8 cellular contexts compared by ENCODE assay signal in the genomic region with DNA sequence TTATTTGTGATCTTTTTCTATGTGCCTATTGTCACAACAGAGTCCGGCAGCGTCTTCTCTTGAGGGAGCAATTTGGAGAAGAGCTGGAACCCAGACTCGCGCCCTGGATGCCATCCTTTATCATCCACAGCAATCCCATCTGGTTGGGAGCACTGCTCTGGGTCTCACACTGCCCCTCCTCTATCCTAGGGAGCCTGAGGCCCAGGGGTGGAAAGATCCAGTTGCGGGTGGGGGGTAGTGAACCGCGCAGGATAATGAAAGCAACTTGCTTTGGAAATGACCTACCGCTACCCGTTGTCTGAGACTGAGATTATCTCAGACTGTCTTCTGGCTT. TPM values are rescaled to one million over a fixed set of nuclear protein-coding genes. Genes with fewer than 3 reads are reported as not detected.
DNase-seq lines count a peak whose midpoint lies in the region; ATAC-seq and TF ChIP-seq lines count a peak whose summit lies in the region.

No MANE protein-coding gene starts in this region.

- peak overlapping the region; percentile 88 to 100 (median 99) for H3K27ac Mint-ChIP-seq in naive thymus-derived CD4-positive, alpha-beta T cell

- DNase-seq in BJ (ENCODE audit: low read depth): no peak
- DNase-seq in LNCaP clone FGC (ENCODE audit: low read depth): no peak
- DNase-seq in colonic mucosa: no peak
- peak in 1 of 9 donors; percentile 46 for DNase-seq in naive thymus-derived CD4-positive, alpha-beta T cell
- no peak for DNase-seq in sciatic nerve (ENCODE audit: low spot score)
- no peak for DNase-seq in NOMO-1 treated with dmso at 0.1 percent for 144 hours (lab: John Stamatoyannopoulos, UW; ENCODE audit: unreplicated experiment)

- peak overlapping the region; percentile 100 for H3K27ac ChIP-seq in colonic mucosa
- H3K27ac ChIP-seq in naive thymus-derived CD4-positive, alpha-beta T cell (ENCODE audit: low read depth, low read length): peak overlapping the region; percentile 100

- peaks cover 15% of the 10 kb centered on the region for H3K36me3 ChIP-seq in BJ (ENCODE audit: control insufficient read depth, insufficient read depth, low read length)
- H3K36me3 ChIP-seq in colonic mucosa: no peaks in the 10 kb centered on the region
- peaks cover 0 to 29% (median 0%) of the 10 kb centered on the region in 3 experiments for H3K36me3 ChIP-seq in naive thymus-derived CD4-positive, alpha-beta T cell (ENCODE audit: control insufficient read depth in 2 of 3, insufficient read depth in 3 of 3, low read length in 3 of 3)

- H3K4me1 ChIP-seq in colonic mucosa: peaks cover 17% of the 10 kb centered on the region
- H3K4me1 ChIP-seq in naive thymus-derived CD4-positive, alpha-beta T cell (ENCODE audit: control insufficient read depth in 2 of 2, insufficient read depth in 2 of 2, low read length in 2 of 2): peaks cover 30 to 32% of the 10 kb centered on the region in 2 donors

- H3K27me3 ChIP-seq in BJ (ENCODE audit: control insufficient read depth, insufficient read depth, low read length): no peaks in the 10 kb centered on the region
- no peaks in the 10 kb centered on the region for H3K27me3 ChIP-seq in colonic mucosa
- no peaks in the 10 kb centered on the region for H3K27me3 ChIP-seq in naive thymus-derived CD4-positive, alpha-beta T cell (ENCODE audit: control insufficient read depth in 2 of 2, insufficient read depth in 2 of 2, low read length in 2 of 2)

- no peaks in the 10 kb centered on the region for H3K9me3 ChIP-seq in colonic mucosa
- H3K9me3 ChIP-seq in naive thymus-derived CD4-positive, alpha-beta T cell (ENCODE audit: control insufficient read depth in 2 of 3, low read length in 3 of 3): no peaks in the 10 kb centered on the region

- peaks cover 0 to 17% (median 6%) of the 10 kb centered on the region in 5 donors for H3K36me3 Mint-ChIP-seq in naive thymus-derived CD4-positive, alpha-beta T cell

- CTCF ChIA-PET in BJ (lab: Yijun Ruan, JAX): interaction anchor here (1.3 to 2.3 kb wide), 2 partner anchors 8 to 124 kb away, joined by 4 to 11 read pairs; no protein-coding TSS in a partner anchor
- CTCF ChIA-PET in naive thymus-derived CD4-positive, alpha-beta T cell (lab: Charles Lee): interaction anchor here (1.2 to 3.9 kb wide), 3 partner anchors 15 to 73 kb away, joined by 4 to 30 read pairs (median 6); partner anchors contain the start of genes CCDC142 and TTC31

- no peak for ATAC-seq in naive thymus-derived CD4-positive, alpha-beta T cell
- ATAC-seq in sciatic nerve (no peak), HG02938 (IDR thresholded peaks at IDR 0.05; ENCODE audit: unreplicated experiment) (no peak), HG03457 (IDR thresholded peaks at IDR 0.05; ENCODE audit: unreplicated experiment) (no peak)

- peaks cover 0 to 2% (median 0%) of the 10 kb centered on the region in 5 donors for H3K27me3 Mint-ChIP-seq in naive thymus-derived CD4-positive, alpha-beta T cell

- peak overlapping the region; percentile 87 to 99 (median 96) for H3K4me3 Mint-ChIP-seq in naive thymus-derived CD4-positive, alpha-beta T cell

- intact Hi-C loops in colonic mucosa (cut with DNase I): no loop called here
- intact Hi-C loops in naive thymus-derived CD4-positive, alpha-beta T cell (cut with micrococcal nuclease): loop anchor here (1.0 to 10.0 kb wide), 16 partner anchors 13 to 1387 kb away; partner anchors contain the start of genes AUP1 (in 2 of the 2), C2orf81 (in 2 of the 2), HTRA2 (in 2 of the 2) and MRPL53 (in 2 of the 2)
- intact Hi-C loops in sciatic nerve (cut with DNase I): no loop called here

- POLR2A ChIA-PET in BJ (lab: Charles Lee): interaction anchor here (0.6 kb wide), 1 partner anchor 19 kb away, joined by 5 read pairs; no protein-coding TSS in a partner anchor
- POLR2A ChIA-PET in naive thymus-derived CD4-positive, alpha-beta T cell (lab: Charles Lee): interaction anchor here (0.6 to 10.8 kb wide), 15 partner anchors 8 to 722 kb away, joined by 3 to 197 read pairs (median 6); partner anchors contain the start of genes AUP1, C2orf81, CCDC142 and DQX1

- peak overlapping the region; percentile 61 to 94 for H3K9ac ChIP-seq in colonic mucosa (ENCODE audit: low read depth in 2 of 2, low read length in 2 of 2)

- peaks cover 0 to 8% (median 0%) of the 10 kb centered on the region in 11 donors for H3K9me3 Mint-ChIP-seq in naive thymus-derived CD4-positive, alpha-beta T cell

- no peak for TF ChIP-seq CTCF in BJ (IDR thresholded peaks at IDR 0.05; ENCODE audit: insufficient read depth, low read depth, low read length)
- no peak for TF ChIP-seq CTCF in LNCaP clone FGC (IDR thresholded peaks at IDR 0.05; ENCODE audit: control insufficient read depth, extremely low read depth, insufficient read depth)
- no peak for TF ChIP-seq CTCF in colonic mucosa (IDR thresholded peaks at IDR 0.05)

- H3K4me1 Mint-ChIP-seq in naive thymus-derived CD4-positive, alpha-beta T cell: peaks cover 38 to 68% (median 61%) of the 10 kb centered on the region in 7 donors

- H3K4me3 ChIP-seq in BJ (ENCODE audit: low read depth, low read length): peak overlapping the region; percentile 86
- peak overlapping the region; percentile 88 for H3K4me3 ChIP-seq in LNCaP clone FGC (ENCODE audit: low read depth, low read length)
- H3K4me3 ChIP-seq in colonic mucosa: peak overlapping the region; percentile 68
- H3K4me3 ChIP-seq in naive thymus-derived CD4-positive, alpha-beta T cell (ENCODE audit: low read length): peak overlapping the region; percentile 70

RNA-seq across cellular contexts. Expression of gene WBP1, which starts 0.7 kb away (rescaled TPM):
- polyA plus RNA-seq in BJ (2011; rRNA removed): 55.7 and 92.0 TPM in 2 replicates
- polyA minus RNA-seq in BJ (2011; rRNA and poly(A)+ RNA removed): 14.9 and 29.2 TPM in 2 replicates
- 10 to 100 TPM; 47.6 to 48.3 TPM for total RNA-seq in colonic mucosa
- total RNA-seq in naive thymus-derived CD4-positive, alpha-beta T cell: 100 to 1,000 TPM in 2 of 5 experiments, 10 to 100 TPM in 3; 53.6 to 127 (median 85.4) TPM
- polyA plus RNA-seq in naive thymus-derived CD4-positive, alpha-beta T cell: 10 to 100 TPM; 33.3 to 45.4 TPM
- total RNA-seq in sciatic nerve: 68.6 TPM

RNA-seq across cellular contexts. Expression of gene INO80B, which starts 4.0 kb away (rescaled TPM):
- 5.6 and 6.4 TPM in 2 replicates for polyA plus RNA-seq in BJ (2011; rRNA removed)
- polyA minus RNA-seq in BJ (2011; rRNA and poly(A)+ RNA removed): 2.2 and 3.3 TPM in 2 replicates
- total RNA-seq in colonic mucosa (10 to 100 TPM; 18.2 to 23.9 TPM), sciatic nerve (38.2 TPM)
- total RNA-seq in naive thymus-derived CD4-positive, alpha-beta T cell: 10 to 100 TPM; 42.1 to 96.5 (median 46.8) TPM
- 10 to 100 TPM; 11.6 TPM for polyA plus RNA-seq in naive thymus-derived CD4-positive, alpha-beta T cell

RNA-seq across cellular contexts. Expression of gene MOGS, which starts 6.3 kb away (rescaled TPM):
- polyA plus RNA-seq in BJ (2011; rRNA removed): 35.5 and 59.5 TPM in 2 replicates
- polyA minus RNA-seq in BJ (2011; rRNA and poly(A)+ RNA removed): 38.3 and 44.2 TPM in 2 replicates
- total RNA-seq in colonic mucosa (10 to 100 TPM; 42.4 to 86.2 TPM), sciatic nerve (39.5 TPM)
- total RNA-seq in naive thymus-derived CD4-positive, alpha-beta T cell: 10 to 100 TPM; 61.0 to 88.5 (median 74.3) TPM
- 10 to 100 TPM; 31.2 to 40.7 TPM for polyA plus RNA-seq in naive thymus-derived CD4-positive, alpha-beta T cell

RNA-seq across cellular contexts. Expression of gene MRPL53, which starts 13.6 kb away (rescaled TPM):
- 38.9 and 41.2 TPM in 2 replicates for polyA plus RNA-seq in BJ (2011; rRNA removed)
- 16.9 TPM in 2 replicates for polyA minus RNA-seq in BJ (2011; rRNA and poly(A)+ RNA removed)
- 10 to 100 TPM; 64.6 to 90.3 TPM for total RNA-seq in colonic mucosa
- 100 to 1,000 TPM in 2 of 5 experiments, 10 to 100 TPM in 3; 45.7 to 108 (median 94.5) TPM for total RNA-seq in naive thymus-derived CD4-positive, alpha-beta T cell
- polyA plus RNA-seq in naive thymus-derived CD4-positive, alpha-beta T cell: 100 to 1,000 TPM; 138 to 175 TPM
- 54.4 TPM for total RNA-seq in sciatic nerve

RNA-seq across cellular contexts. Expression of gene RTKN, which starts 17.2 kb away (rescaled TPM):
- 8.3 and 12.4 TPM in 2 replicates for polyA plus RNA-seq in BJ (2011; rRNA removed)
- 7.9 and 12.7 TPM in 2 replicates for polyA minus RNA-seq in BJ (2011; rRNA and poly(A)+ RNA removed)
- total RNA-seq in colonic mucosa (10 to 100 TPM; 51.4 to 89.9 TPM), sciatic nerve (76.0 TPM)
- total RNA-seq in naive thymus-derived CD4-positive, alpha-beta T cell: 1 to 10 TPM in 2 of 5 experiments, under 1 TPM in 1, not detected in 2; 0.97 to 1.5 (median 1.3) TPM
- polyA plus RNA-seq in naive thymus-derived CD4-positive, alpha-beta T cell: under 1 TPM; 0.26 to 0.28 TPM

Comparison
In these comparisons a context has a peak if more than half of its experiments do, and no peak if none do; other contexts are left out.
1. intact Hi-C loops: an anchor here in naive thymus-derived CD4-positive, alpha-beta T cell (1.0 to 10.0 kb wide); none called in colonic mucosa and sciatic nerve.